In genomic region chr11:59076876-59077571, GRCh38 we compare ENCODE assay signal across 9 cellular contexts.
DNase-seq lines count a peak whose midpoint lies in the region; ATAC-seq and TF ChIP-seq lines count a peak whose summit lies in the region.
"Had no signal": no experiment of that assay in that cellular context is flagged by ENCODE, and none has a peak within 500 bp of the region (broad histone marks: within the 10 kb centered on the region; RNA-seq: fewer than 3 reads in every experiment).

No MANE protein-coding gene starts in this region.

- peak; percentile 68 for DNase-seq in germinal center (ENCODE audit: low spot score)
- no peak for DNase-seq in erythroblast (lab: John Stamatoyannopoulos, UW)
- DNase-seq in NCI-H345 treated with DMSO at 0.1 percent for 48 hours (lab: John Stamatoyannopoulos, UW; ENCODE audit: unreplicated experiment) = no peak
- DNase-seq in midbrain (lab: John Stamatoyannopoulos, UW) = no peak
- DNase-seq: stimulated activated CD8-positive, alpha-beta memory T cell treated with anti-CD3 and anti-CD28 coated beads, Interleukin-4, amount 100 ng/mL, for 48 hours had no signal

- ATAC-seq in GM18868 (IDR thresholded peaks at IDR 0.05; ENCODE audit: unreplicated experiment) (peak; percentile 97), GM21737 (IDR thresholded peaks at IDR 0.05; ENCODE audit: unreplicated experiment) (peak; percentile 85), HG03457 (IDR thresholded peaks at IDR 0.05; ENCODE audit: unreplicated experiment) (peak; percentile 71)
- ATAC-seq in activated CD4-positive, CD25-positive, alpha-beta regulatory T cell treated with anti-CD3 and anti-CD28 coated beads, Interleukin-2, amount 50 U/mL, for 24 hours = no peak

- no peak for TF ChIP-seq POLR2A in erythroblast (IDR thresholded peaks at IDR 0.05; ENCODE audit: low read length)

Comparison
In these comparisons a context has a peak if more than half of its experiments do, and no peak if none do; other contexts are left out.
1. ATAC-seq: peak in GM18868 (single experiment), GM21737 (single experiment) and HG03457 (single experiment); none in activated CD4-positive, CD25-positive, alpha-beta regulatory T cell treated with anti-CD3 and anti-CD28 coated beads, Interleukin-2, amount 50 U/mL, for 24 hours (0 of 2).